Comparison of ENCODE assay signal across 8 cellular contexts in genomic region chr6:110358536-110359148, GRCh38. TPM values are rescaled to one million over a fixed set of nuclear protein-coding genes. Genes with fewer than 3 reads are reported as not detected.
DNase-seq lines count a peak whose midpoint lies in the region; ATAC-seq and TF ChIP-seq lines count a peak whose summit lies in the region.

No MANE protein-coding gene starts in this region.

- H4K91ac ChIP-seq in neuronal stem cell (ENCODE audit: low read depth, low read length, poor library complexity): no peak overlapping the region

- ATAC-seq in GM21367 (IDR thresholded peaks at IDR 0.05; ENCODE audit: unreplicated experiment) (no peak), HG03039 (IDR thresholded peaks at IDR 0.05; ENCODE audit: unreplicated experiment) (no peak)

- H3K4me2 ChIP-seq in neuronal stem cell (ENCODE audit: insufficient read depth, low read length, poor library complexity, severe bottlenecking): peak overlapping the region; percentile 72

- H3K4me1 ChIP-seq in esophagus muscularis mucosa (peaks cover 10 to 70% (median 66%) of the 10 kb centered on the region in 4 donors), neuronal stem cell (ENCODE audit: control insufficient read depth in 2 of 2, insufficient read depth in 1 of 2, low read depth in 1 of 2, low read length in 2 of 2) (peaks cover 26 to 27% of the 10 kb centered on the region in 2 donors)

- no peak for TF ChIP-seq POLR2A in esophagus muscularis mucosa (IDR thresholded peaks at IDR 0.05; ENCODE audit: low read depth)

- in situ Hi-C loops in GM13976 (cut with MboI; ENCODE audit: low sequenced_read_pairs, unreplicated experiment): no loop called here

- no peak overlapping the region for H2BK5ac ChIP-seq in neuronal stem cell (ENCODE audit: low read length)

- peaks cover 17% of the 10 kb centered on the region for H3K27me3 ChIP-seq in MG63
- peaks cover 0 to 3% (median 0%) of the 10 kb centered on the region in 4 donors for H3K27me3 ChIP-seq in esophagus muscularis mucosa
- H3K27me3 ChIP-seq in neuronal stem cell (ENCODE audit: control insufficient read depth in 3 of 3, insufficient read depth in 3 of 3, low read depth in 1 of 3, low read length in 3 of 3): peaks cover 0 to 2% (median 0%) of the 10 kb centered on the region in 3 experiments

- H3K9me3 ChIP-seq in MG63 (no peaks in the 10 kb centered on the region), esophagus muscularis mucosa (no peaks in the 10 kb centered on the region), neuronal stem cell (replicated peaks in 1 of 2; ENCODE audit: control insufficient read depth in 2 of 2, insufficient read depth in 1 of 2, low read depth in 1 of 2, low read length in 2 of 2) (peaks cover 2 to 15% of the 10 kb centered on the region in 2 donors)

- H3K4me3 ChIP-seq in AG10803 (ENCODE audit: low read length): peak overlapping the region; percentile 45
- H3K4me3 ChIP-seq in MG63: peak overlapping the region; percentile 25
- H3K4me3 ChIP-seq in esophagus muscularis mucosa: peak overlapping the region; percentile 67 to 78 (median 76)
- peak overlapping the region in 1 of 2 donors; percentile 78 for H3K4me3 ChIP-seq in neuronal stem cell (ENCODE audit: low read length in 2 of 2)

- H3K18ac ChIP-seq in neuronal stem cell (ENCODE audit: low read length): peak overlapping the region; percentile 90

- no peaks in the 10 kb centered on the region for H3K36me3 ChIP-seq in MG63
- no peaks in the 10 kb centered on the region for H3K36me3 ChIP-seq in esophagus muscularis mucosa
- H3K36me3 ChIP-seq in neuronal stem cell (replicated peaks in 1 of 2; ENCODE audit: control insufficient read depth in 2 of 2, insufficient read depth in 2 of 2, low read length in 2 of 2): no peaks in the 10 kb centered on the region

- no peak overlapping the region for H3K9ac ChIP-seq in neuronal stem cell (ENCODE audit: low read depth, low read length, poor library complexity)

- 22% methylated on average over 13 of the region's 13 CpGs for WGBS in esophagus muscularis mucosa
- no CpG with 5 or more reads among the region's 13 CpGs for WGBS in neuronal stem cell (ENCODE audit: extremely low coverage in 2 of 2, insufficient read length in 2 of 2, insufficient replicate concordance in 1 of 2), 2 donors

- H2BK12ac ChIP-seq in neuronal stem cell (ENCODE audit: low read length): peak overlapping the region; percentile 16

- no peak overlapping the region for H2BK15ac ChIP-seq in neuronal stem cell (ENCODE audit: low read length)

- no peak overlapping the region for H3K14ac ChIP-seq in neuronal stem cell (ENCODE audit: low read length)

- no peak for TF ChIP-seq EP300 in esophagus muscularis mucosa (IDR thresholded peaks at IDR 0.05)

- H3K27ac ChIP-seq in esophagus muscularis mucosa (replicated peaks in 1 of 4): peak overlapping the region; percentile 94 to 98 (median 96)
- no peak overlapping the region for H3K27ac ChIP-seq in neuronal stem cell (replicated peaks; ENCODE audit: low read length)

- H2AFZ ChIP-seq in neuronal stem cell (ENCODE audit: low read length): peak overlapping the region; percentile 25

- intact Hi-C loops in esophagus muscularis mucosa (cut with DNase I): no loop called here

- no peaks in the 10 kb centered on the region for H3K79me1 ChIP-seq in neuronal stem cell (ENCODE audit: low read depth, low read length)

- no peak overlapping the region for H3K23ac ChIP-seq in neuronal stem cell (ENCODE audit: low read depth, low read length, poor library complexity)

- no peak overlapping the region for H2AK5ac ChIP-seq in neuronal stem cell (ENCODE audit: low read depth, low read length)

- H3K4ac ChIP-seq in neuronal stem cell (ENCODE audit: low read length): no peak overlapping the region

- no peak for TF ChIP-seq CTCF in AG10803 (conservative IDR thresholded peaks at IDR 0.05; ENCODE audit: low read length)
- no peak for TF ChIP-seq CTCF in esophagus muscularis mucosa (IDR thresholded peaks at IDR 0.05)
- no peak for TF ChIP-seq CTCF in GM13976 (IDR thresholded peaks at IDR 0.05; ENCODE audit: borderline replicate concordance, control extremely low read depth, extremely low read depth, insufficient read depth, missing control alignments)

- DNase-seq in AG10803 (ENCODE audit: low read depth) (no peak), MG63 (no peak), esophagus muscularis mucosa (ENCODE audit: extremely low spot score) (peak; percentile 80), neuronal stem cell (ENCODE audit: low spot score) (no peak), GF-D8 (lab: John Stamatoyannopoulos, UW) (no peak), GM13976 (ENCODE audit: low spot score) (no peak)

- H4K8ac ChIP-seq in neuronal stem cell (ENCODE audit: low read depth, low read length): no peak overlapping the region

- peak overlapping the region; percentile 30 for H2BK120ac ChIP-seq in neuronal stem cell (ENCODE audit: low read depth, low read length)

RNA-seq across cellular contexts. Expression of gene METTL24, which starts 0.5 kb away (rescaled TPM):
- total RNA-seq in MG63 (2014; rRNA removed; shearing (Covaris generic); ENCODE audit: low replicate concordance): not detected in 2 replicates
- total RNA-seq in esophagus muscularis mucosa: 10 to 100 TPM; 16.9 to 32.8 (median 23.5) TPM
- polyA plus RNA-seq in neuronal stem cell (2013, experiment 1 of 2): 1.3 TPM
- polyA plus RNA-seq in neuronal stem cell (2013, experiment 2 of 2): 1.1 TPM

RNA-seq across cellular contexts. Expression of gene DDO, which starts 56.7 kb away (rescaled TPM):
- total RNA-seq in MG63 (2014; rRNA removed; shearing (Covaris generic); ENCODE audit: low replicate concordance): 0.22 and 0.89 TPM in 2 replicates
- 1 to 10 TPM in 2 of 4 donors, under 1 TPM in 2; 0.29 to 2.1 (median 1.1) TPM for total RNA-seq in esophagus muscularis mucosa
- polyA plus RNA-seq in neuronal stem cell (2013, experiment 1 of 2): not detected
- not detected for polyA plus RNA-seq in neuronal stem cell (2013, experiment 2 of 2)

Comparison
In these comparisons a context has a peak if more than half of its experiments do, and no peak if none do; other contexts are left out.
1. RNA of gene METTL24, which starts 0.5 kb away (total RNA-seq): 16.9 to 32.8 TPM in esophagus muscularis mucosa; not detected in MG63; every median in the first group is over 10 times any median in the second.